ENCODE assay signal across 23 cellular contexts in the genomic region with DNA sequence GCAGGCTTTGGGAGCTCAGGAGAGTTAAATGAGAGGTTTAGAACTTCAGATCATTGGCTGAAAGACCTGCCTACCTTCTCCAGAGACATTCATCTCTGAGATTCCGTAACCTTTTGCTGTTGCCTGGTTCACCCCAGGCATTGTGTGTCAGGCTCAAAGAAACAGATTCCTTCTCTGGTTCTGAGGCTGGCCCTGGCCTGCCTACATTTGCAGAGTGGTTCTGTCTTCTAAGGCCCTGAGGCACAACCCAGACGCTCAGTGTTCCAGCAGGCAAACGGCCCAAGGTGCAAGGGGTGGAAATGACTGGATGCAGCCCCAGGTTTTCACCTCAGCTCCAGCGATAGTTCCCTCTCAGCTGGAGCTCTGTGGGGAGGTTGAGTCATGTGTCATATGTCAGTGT. TPM values are rescaled to one million over a fixed set of nuclear protein-coding genes. Genes with fewer than 3 reads are reported as not detected.
DNase-seq lines count a peak whose midpoint lies in the region; ATAC-seq, FAIRE-seq and TF ChIP-seq lines count a peak whose summit lies in the region.
"Had no signal": no experiment of that assay in that cellular context is flagged by ENCODE, and none has a peak within 500 bp of the region (broad histone marks: within the 10 kb centered on the region; RNA-seq: fewer than 3 reads in every experiment).

No MANE protein-coding gene starts in this region.

- H3K4me3 Mint-ChIP-seq in activated naive CD8-positive, alpha-beta T cell treated with anti-CD3 and anti-CD28 coated beads, Interleukin-2, amount 50 U/mL, for 24 hours, result no peak overlapping the region
- H3K4me3 Mint-ChIP-seq in activated naive CD8-positive, alpha-beta T cell treated with anti-CD3 and anti-CD28 coated beads for 36 hours, result no peak overlapping the region
- H3K4me3 Mint-ChIP-seq: CD14-positive monocyte; CD4-positive, alpha-beta memory T cell; GM23338; H9 had no signal

- in situ Hi-C loops in K562 (cut with MboI), result no loop called here

- H3K79me2 ChIP-seq in K562 (ENCODE audit: control insufficient read depth, insufficient read depth, low read length), result no peaks in the 10 kb centered on the region
- H3K79me2 ChIP-seq in osteoblast (ENCODE audit: insufficient read depth, low read length), result no peaks in the 10 kb centered on the region

- TF ChIP-seq CTCF in K562 (IDR thresholded peaks at IDR 0.05 in 2 of 3, conservative IDR thresholded peaks at IDR 0.05 in 1 of 3; ENCODE audit: insufficient read depth in 2 of 3, low read depth in 1 of 3, low read length in 3 of 3) (no peak), osteoblast (IDR thresholded peaks at IDR 0.05; ENCODE audit: extremely low read depth, low read depth, low read length) (no peak)

- no peak for FAIRE-seq in K562 (lab: Jason Lieb, UNC)
- FAIRE-seq: A549, GM12878, GM18507 had no signal

- TF ChIP-seq EP300 in K562 (IDR thresholded peaks at IDR 0.05; ENCODE audit: low read length), result no peak

- 34% methylated on average over 4 of the region's 4 CpGs for WGBS in K562 (ENCODE audit: insufficient coverage, low coverage, missing lambda C conversion rate)

- no peak for DNase-seq in activated naive CD8-positive, alpha-beta T cell treated with anti-CD3 and anti-CD28 coated beads, Interleukin-2, amount 50 U/mL, for 24 hours
- DNase-seq in activated naive CD8-positive, alpha-beta T cell treated with anti-CD3 and anti-CD28 coated beads for 36 hours, result no peak
- DNase-seq in K562 (ENCODE audit: extremely low read depth in 1 of 4, low spot score in 3 of 4) (no peak), islet precursor cell (peak; percentile 75), osteoblast (ENCODE audit: insufficient read length, low spot score, missing footprints) (no peak), NCI-H526 treated with DMSO at 0.1 percent for 48 hours (lab: John Stamatoyannopoulos, UW) (no peak)
- DNase-seq: AML-193; CD4-positive, alpha-beta memory T cell; DMS153; DMS79; H9 had no signal

- no peaks in the 10 kb centered on the region for H3K9me1 ChIP-seq in K562 (ENCODE audit: control insufficient read depth, insufficient read depth, low read length)

- H3K9me3 Mint-ChIP-seq in activated naive CD8-positive, alpha-beta T cell treated with anti-CD3 and anti-CD28 coated beads, Interleukin-2, amount 50 U/mL, for 24 hours, result no peaks in the 10 kb centered on the region
- H3K9me3 Mint-ChIP-seq in activated naive CD8-positive, alpha-beta T cell treated with anti-CD3 and anti-CD28 coated beads for 36 hours, result no peaks in the 10 kb centered on the region
- H3K9me3 Mint-ChIP-seq: CD14-positive monocyte; CD4-positive, alpha-beta memory T cell; GM23338; H9 had no signal

- POLR2A ChIA-PET in K562 (lab: Yijun Ruan, JAX), result interaction anchor here (0.6 kb wide), 1 partner anchor 398 kb away, joined by 3 read pairs; no protein-coding TSS in a partner anchor

- intact Hi-C loops in K562 (cut with micrococcal nuclease), result no loop called here

- BruUV-seq in K562 (replicated peaks; lab: Mats Ljungman, UMichigan), result no TSS peak

- no peak overlapping the region; a peak in 1 of 4 replicates for H3K9ac ChIP-seq in K562 (ENCODE audit: insufficient read depth in 1 of 2, low read depth in 2 of 2, low read length in 2 of 2)
- H3K9ac ChIP-seq: BLaER1 had no signal

- TF ChIP-seq RAD21 in K562 (CRISPR knock-in tag; conservative IDR thresholded peaks at IDR 0.05 in 1 of 2, IDR thresholded peaks at IDR 0.05 in 1 of 2), result no peak

- H3K9me3 ChIP-seq in K562 (replicated peaks; ENCODE audit: control insufficient read depth, insufficient read depth, low read depth, low read length) (no peaks in the 10 kb centered on the region), osteoblast (ENCODE audit: low read depth, low read length) (no peaks in the 10 kb centered on the region)
- H3K9me3 ChIP-seq: A549, BLaER1 had no signal

- ATAC-seq in activated naive CD8-positive, alpha-beta T cell treated with anti-CD3 and anti-CD28 coated beads, Interleukin-2, amount 50 U/mL, for 24 hours, result peak; percentile 28
- ATAC-seq in K562 (no peak), GM18498 (IDR thresholded peaks at IDR 0.05; ENCODE audit: unreplicated experiment) (no peak), HG03460 (IDR thresholded peaks at IDR 0.05; ENCODE audit: unreplicated experiment) (no peak)
- ATAC-seq: A549, GM23338 had no signal

- H3K27ac ChIP-seq in K562 (ENCODE audit: extremely low read depth, low read depth, low read length) (no peak overlapping the region), osteoblast (ENCODE audit: low read depth, low read length) (no peak overlapping the region)
- H3K27ac ChIP-seq: 22Rv1, A549, BLaER1, HL-60 had no signal

- no peak overlapping the region for H3K4me2 ChIP-seq in K562 (ENCODE audit: insufficient read depth, low read length)
- no peak overlapping the region for H3K4me2 ChIP-seq in osteoblast (ENCODE audit: insufficient read depth, low read length)
- H3K4me2 ChIP-seq: A549, BLaER1, GM23338 had no signal

- peaks cover 0 to 15% of the 10 kb centered on the region in 2 experiments; a peak in 2 of 5 replicates for H3K4me1 ChIP-seq in K562 (replicated peaks in 1 of 2; ENCODE audit: control insufficient read depth in 2 of 2, insufficient read depth in 2 of 2, low read length in 2 of 2)
- peaks cover 13% of the 10 kb centered on the region for H3K4me1 ChIP-seq in osteoblast (ENCODE audit: insufficient read depth, low read length)

- peak overlapping the region; percentile 61 for H2AFZ ChIP-seq in K562 (ENCODE audit: low read depth, low read length)
- H2AFZ ChIP-seq in osteoblast (ENCODE audit: low read length), result peak overlapping the region; percentile 45
- H2AFZ ChIP-seq: GM23338 had no signal

- H3K4me3 ChIP-seq in K562 (no peak overlapping the region), osteoblast (ENCODE audit: insufficient read depth, low read length) (no peak overlapping the region)
- H3K4me3 ChIP-seq: A549, BLaER1, GM12878, GM23338 had no signal

- H3K27me3 Mint-ChIP-seq in activated naive CD8-positive, alpha-beta T cell treated with anti-CD3 and anti-CD28 coated beads, Interleukin-2, amount 50 U/mL, for 24 hours, result peaks cover 4% of the 10 kb centered on the region
- H3K27me3 Mint-ChIP-seq in activated naive CD8-positive, alpha-beta T cell treated with anti-CD3 and anti-CD28 coated beads for 36 hours, result peaks cover 4% of the 10 kb centered on the region

- H3K4me1 Mint-ChIP-seq in activated naive CD8-positive, alpha-beta T cell treated with anti-CD3 and anti-CD28 coated beads, Interleukin-2, amount 50 U/mL, for 24 hours, result no peaks in the 10 kb centered on the region
- H3K4me1 Mint-ChIP-seq in activated naive CD8-positive, alpha-beta T cell treated with anti-CD3 and anti-CD28 coated beads for 36 hours, result peaks cover 5% of the 10 kb centered on the region
- H3K4me1 Mint-ChIP-seq: CD14-positive monocyte had no signal

- H3K27me3 ChIP-seq in K562 (ENCODE audit: control insufficient read depth in 2 of 2, insufficient read depth in 2 of 2, low read length in 2 of 2), result no peaks in the 10 kb centered on the region
- H3K27me3 ChIP-seq in osteoblast (ENCODE audit: insufficient read depth, low read length), result no peaks in the 10 kb centered on the region
- H3K27me3 ChIP-seq: BLaER1 had no signal

- CTCF ChIA-PET in K562 (lab: Yijun Ruan, JAX; ENCODE audit: low intra/inter-chr PET ratio), result no interaction called here

- no peak overlapping the region for H3K27ac Mint-ChIP-seq in activated naive CD8-positive, alpha-beta T cell treated with anti-CD3 and anti-CD28 coated beads, Interleukin-2, amount 50 U/mL, for 24 hours
- no peak overlapping the region for H3K27ac Mint-ChIP-seq in activated naive CD8-positive, alpha-beta T cell treated with anti-CD3 and anti-CD28 coated beads for 36 hours
- H3K27ac Mint-ChIP-seq: CD4-positive, alpha-beta memory T cell; GM23338; H9 had no signal

- H3K36me3 ChIP-seq in K562 (ENCODE audit: control insufficient read depth, insufficient read depth, low read length), result no peaks in the 10 kb centered on the region
- no peaks in the 10 kb centered on the region for H3K36me3 ChIP-seq in osteoblast (ENCODE audit: insufficient read depth, low read length)
- H3K36me3 ChIP-seq: BLaER1 had no signal

- TF ChIP-seq POLR2A in K562 (conservative IDR thresholded peaks at IDR 0.05), result no peak

- H4K20me1 ChIP-seq in K562 (replicated peaks; ENCODE audit: control insufficient read depth, insufficient read depth, low read length), result no peaks in the 10 kb centered on the region
- H4K20me1 ChIP-seq in osteoblast (ENCODE audit: insufficient read depth, low read length), result no peaks in the 10 kb centered on the region
- H4K20me1 ChIP-seq: BLaER1 had no signal

- no peaks in the 10 kb centered on the region for H3K36me3 Mint-ChIP-seq in activated naive CD8-positive, alpha-beta T cell treated with anti-CD3 and anti-CD28 coated beads, Interleukin-2, amount 50 U/mL, for 24 hours (ENCODE audit: low read depth)
- H3K36me3 Mint-ChIP-seq in activated naive CD8-positive, alpha-beta T cell treated with anti-CD3 and anti-CD28 coated beads for 36 hours, result no peaks in the 10 kb centered on the region
- H3K36me3 Mint-ChIP-seq: CD14-positive monocyte; CD4-positive, alpha-beta memory T cell had no signal

TF ChIP-seq in K562, 482 proteins besides CTCF, POLR2A, EP300 and RAD21 (continues in another document):
- no peak for TF ChIP-seq RCOR1 (IDR thresholded peaks at IDR 0.05; ENCODE audit: borderline replicate concordance in 1 of 2, low read depth in 2 of 2, low read length in 2 of 2)

RNA-seq across cellular contexts. Expression of a gene that starts 48.3 kb away (rescaled TPM):
- total RNA-seq in activated naive CD8-positive, alpha-beta T cell treated with anti-CD3 and anti-CD28 coated beads for 36 hours, result under 1 TPM; 0.04 to 0.08 TPM
- total RNA-seq in K562 (2011; cell fraction: chromatin; rRNA removed; ENCODE audit: low replicate concordance), result 5.2 and 8.0 TPM in 2 replicates
- total RNA-seq in K562 (2011; cell fraction: nucleolus; rRNA removed), result 1.7 and 2.7 TPM in 2 replicates
- 3.4 and 3.9 TPM in 2 replicates for total RNA-seq in K562 (2011; cell fraction: nucleoplasm; rRNA removed)
- total RNA-seq in K562 (2014; rRNA removed) (3.0 and 3.4 TPM in 2 replicates), K562 (2014; rRNA removed; fragmentation: Illumina TruSeq; extraction: Trizol) (4.6 and 4.7 TPM in 2 replicates), K562 (2015; rRNA removed; fragmentation: Illumina TruSeq; extraction: Trizol) (3.4 and 3.8 TPM in 2 replicates), K562 (2021) (3.5 and 4.7 TPM in 2 replicates), osteoblast (0.29 and 0.36 TPM in 2 replicates)
- polyA plus RNA-seq in K562 (2011; rRNA removed) (0.32 and 3.6 TPM in 2 replicates), K562 (2014; fragmentation: Illumina TruSeq; extraction: Trizol) (3.4 and 4.2 TPM in 2 replicates), K562 (2014; fragmentation: Nextera tagmentation; extraction: Ambion mirVana) (1 to 10 TPM; 2.9 to 6.5 TPM), K562 (2014; rRNA removed) (2.7 and 3.8 TPM in 2 replicates)
- 0.24 and 1.3 TPM in 2 replicates for polyA plus RNA-seq in K562 (2011; cell fraction: cytosol; rRNA removed)
- 0.79 and 3.4 TPM in 2 replicates for polyA plus RNA-seq in K562 (2011; cell fraction: nucleus; rRNA removed)
- 4.5 and 6.0 TPM in 2 replicates for polyA plus RNA-seq in K562 (2012)
- polyA minus RNA-seq in K562 (2011; rRNA and poly(A)+ RNA removed), result 1.1 and 3.9 TPM in 2 replicates
- polyA minus RNA-seq in K562 (2011; cell fraction: cytosol; rRNA and poly(A)+ RNA removed), result 0.27 and 1.7 TPM in 2 replicates
- 1.9 and 6.5 TPM in 2 replicates for polyA minus RNA-seq in K562 (2011; cell fraction: nucleus; rRNA and poly(A)+ RNA removed)
- total RNA-seq: CD4-positive, alpha-beta memory T cell; Daoy; HT1080 had no signal
- polyA plus RNA-seq: CD14-positive monocyte; CD4-positive, alpha-beta memory T cell; GM23338 had no signal
